ENCODE assay signal across 21 cellular contexts in the genomic region with DNA sequence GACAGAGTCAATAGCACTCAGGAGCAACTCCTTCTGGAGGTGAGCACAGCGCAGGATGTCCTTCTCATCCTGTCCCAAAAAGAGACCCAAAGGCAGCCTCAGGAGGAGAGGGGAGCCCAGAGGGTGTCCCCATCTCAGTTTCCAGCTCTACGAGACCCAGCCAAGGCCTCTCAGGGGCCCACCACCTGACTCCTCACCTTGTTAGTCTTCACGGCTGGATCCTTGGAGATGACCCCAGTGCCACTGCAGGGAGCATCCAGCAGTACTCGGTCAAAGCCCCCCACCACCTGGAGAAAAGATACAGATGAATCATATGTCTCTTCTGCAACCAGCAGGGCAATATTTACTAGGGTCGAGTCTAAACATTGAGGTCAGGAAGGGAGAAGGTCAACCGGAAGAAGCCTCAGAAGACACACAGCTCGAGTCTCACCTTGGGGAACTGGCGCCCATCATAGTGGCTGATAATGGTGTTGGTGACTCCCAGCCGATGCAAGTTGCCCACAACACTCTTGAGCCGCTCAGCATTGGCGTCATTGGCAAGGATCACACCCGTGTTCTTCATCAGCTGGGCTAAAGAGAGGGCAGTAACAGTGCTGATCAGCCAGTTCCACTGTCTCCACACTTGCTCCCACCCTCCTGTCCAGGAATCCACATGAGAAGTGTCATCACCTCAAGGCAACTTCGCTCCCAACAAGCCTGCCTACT.
"Had no signal": no experiment of that assay in that cellular context is flagged by ENCODE, and none has a peak within 500 bp of the region (broad histone marks: within the 10 kb centered on the region; RNA-seq: fewer than 3 reads in every experiment).

No MANE protein-coding gene starts in this region.

- DNase-seq: activated CD4-positive, alpha-beta T cell treated with anti-CD3 and anti-CD28 coated beads for 48 hours; activated effector memory CD4-positive, alpha-beta T cell treated with Interleukin-2 at 50 U/mL for 16 hours; activated naive CD4-positive, alpha-beta T cell treated with anti-CD3 and anti-CD28 coated beads, Interleukin-2, amount 10 ng/mL, durations not matched to agents 7 days and 5 days; activated T-cell treated with anti-CD3 and anti-CD28 coated beads, Interleukin-2, amount 50 U/mL, for 48 hours; brain microvascular endothelial cell; central memory CD4-positive, alpha-beta T cell; dermis blood vessel endothelial cell; effector CD8-positive, alpha-beta T cell; foreskin melanocyte; immature natural killer cell; kidney glomerular epithelial cell; left lung; naive thymus-derived CD8-positive, alpha-beta T cell; psoas muscle; stimulated activated CD4-positive, alpha-beta T cell treated with anti-CD3 and anti-CD28 coated beads, Interleukin-1b, Interleukin-23, amount 100 ng/mL, for 48 hours; stimulated activated naive CD8-positive, alpha-beta T cell treated with anti-CD3 and anti-CD28 coated beads, Interleukin-15, amount 100 ng/mL, for 72 hours had no signal

- ATAC-seq: naive thymus-derived CD8-positive, alpha-beta T cell; psoas muscle; stimulated activated naive CD8-positive, alpha-beta T cell treated with anti-CD3 and anti-CD28 coated beads, Interleukin-15, amount 100 ng/mL, for 72 hours had no signal

- H3K27ac ChIP-seq: brain microvascular endothelial cell, hepatocyte, ovary, psoas muscle, right atrium auricular region, tibial nerve had no signal

- H3K9me3 Mint-ChIP-seq: activated naive CD4-positive, alpha-beta T cell treated with anti-CD3 and anti-CD28 coated beads, Interleukin-2, amount 10 ng/mL, durations not matched to agents 7 days and 5 days; immature natural killer cell; mesothelial cell of epicardium; naive thymus-derived CD8-positive, alpha-beta T cell; stimulated activated naive CD8-positive, alpha-beta T cell treated with anti-CD3 and anti-CD28 coated beads, Interleukin-15, amount 100 ng/mL, for 72 hours had no signal

- H3K4me1 Mint-ChIP-seq: mesothelial cell of epicardium had no signal

- H3K27ac Mint-ChIP-seq: activated naive CD4-positive, alpha-beta T cell treated with anti-CD3 and anti-CD28 coated beads, Interleukin-2, amount 10 ng/mL, durations not matched to agents 7 days and 5 days; mesothelial cell of epicardium had no signal

- H3K27me3 ChIP-seq: brain microvascular endothelial cell, hepatocyte, left lung, ovary, right atrium auricular region, tibial nerve had no signal

- H3K4me1 ChIP-seq: psoas muscle had no signal

- H3K27me3 Mint-ChIP-seq: activated naive CD4-positive, alpha-beta T cell treated with anti-CD3 and anti-CD28 coated beads, Interleukin-2, amount 10 ng/mL, durations not matched to agents 7 days and 5 days; naive thymus-derived CD8-positive, alpha-beta T cell; stimulated activated naive CD8-positive, alpha-beta T cell treated with anti-CD3 and anti-CD28 coated beads, Interleukin-15, amount 100 ng/mL, for 72 hours had no signal

- H3K4me3 ChIP-seq: hepatocyte, left lung, ovary, psoas muscle, right atrium auricular region, tibial nerve had no signal

- H3K9me3 ChIP-seq: left lung, ovary, psoas muscle, right atrium auricular region, tibial nerve had no signal

- H3K4me3 Mint-ChIP-seq: activated naive CD4-positive, alpha-beta T cell treated with anti-CD3 and anti-CD28 coated beads, Interleukin-2, amount 10 ng/mL, durations not matched to agents 7 days and 5 days; immature natural killer cell; mesothelial cell of epicardium; naive thymus-derived CD8-positive, alpha-beta T cell; stimulated activated naive CD8-positive, alpha-beta T cell treated with anti-CD3 and anti-CD28 coated beads, Interleukin-15, amount 100 ng/mL, for 72 hours had no signal
